In genomic region chr2:223508372-223508771, GRCh38 we compare ENCODE assay signal across 24 cellular contexts.
"Had no signal": no experiment of that assay in that cellular context is flagged by ENCODE, and none has a peak within 500 bp of the region (broad histone marks: within the 10 kb centered on the region; RNA-seq: fewer than 3 reads in every experiment).

No MANE protein-coding gene starts in this region.

- H3K27me3 ChIP-seq: adrenal gland, body of pancreas, cardiac muscle cell, pancreas, sigmoid colon, vagina had no signal

- H3K27ac ChIP-seq: adrenal gland, body of pancreas, cardiac muscle cell, esophagus squamous epithelium, lower lobe of right lung, pancreas, sigmoid colon, vagina, WERI-Rb-1 had no signal

- H3K4me1 ChIP-seq: adrenal gland, body of pancreas, esophagus squamous epithelium, lower lobe of right lung, pancreas, sigmoid colon, vagina had no signal

- H3K4me3 ChIP-seq: adrenal gland, body of pancreas, cardiac muscle cell, esophagus squamous epithelium, lower lobe of right lung, mucosa of descending colon, pancreas, sigmoid colon, smooth muscle cell, vagina had no signal

- DNase-seq: activated CD4-positive, alpha-beta T cell treated with anti-CD3 and anti-CD28 coated beads, Interleukin-2, amount 50 U/mL, for 1 hour; activated CD4-positive, CD25-positive, alpha-beta regulatory T cell treated with anti-CD3 and anti-CD28 coated beads, Interleukin-2, amount 50 U/mL, for 72 hours; activated CD8-positive, alpha-beta T cell treated with anti-CD3 and anti-CD28 coated beads, Interleukin-2, amount 10 ng/mL, durations not matched to agents 7 days and 5 days; activated gamma-delta T cell; adrenal gland; body of pancreas; esophagus squamous epithelium; kidney; lower lobe of right lung; mesendoderm; mucosa of descending colon; nephron progenitor cell; pancreas; sigmoid colon; stimulated activated CD4-positive, alpha-beta T cell treated with anti-CD3 and anti-CD28 coated beads, Interleukin-15, amount 100 ng/mL, for 24 hours; stimulated activated CD4-positive, alpha-beta T cell treated with anti-CD3 and anti-CD28 coated beads, Interleukin-2, amount 100 ng/mL, for 48 hours; stimulated activated CD8-positive, alpha-beta memory T cell treated with anti-CD3 and anti-CD28 coated beads, Interleukin-4, amount 100 ng/mL, for 48 hours; stimulated activated naive B cell treated with anti-CD40 and anti-IgM and Interleukin-4, amounts not matched to agents 10 μg/mL and 1 μg/mL and 100 μg/mL, for 72 hours; T-helper 1 cell; WERI-Rb-1 had no signal

- ATAC-seq: activated CD8-positive, alpha-beta T cell treated with anti-CD3 and anti-CD28 coated beads, Interleukin-2, amount 10 ng/mL, durations not matched to agents 7 days and 5 days; body of pancreas; left lobe of liver; lower lobe of right lung; mucosa of descending colon; pancreas; stimulated activated naive B cell treated with anti-CD40 and anti-IgM and Interleukin-4, amounts not matched to agents 10 μg/mL and 1 μg/mL and 100 μg/mL, for 72 hours had no signal

- H3K4me2 ChIP-seq: smooth muscle cell had no signal

- H3K36me3 ChIP-seq: adrenal gland, cardiac muscle cell, esophagus squamous epithelium, lower lobe of right lung, pancreas, sigmoid colon, vagina, WERI-Rb-1 had no signal

- H3K9me3 ChIP-seq: adrenal gland, body of pancreas, esophagus squamous epithelium, lower lobe of right lung, mucosa of descending colon, pancreas, sigmoid colon, vagina had no signal
